ENCODE assay signal across 15 cellular contexts in genomic region chr2:128606837-128607236, GRCh38.
"Had no signal": no experiment of that assay in that cellular context is flagged by ENCODE, and none has a peak within 500 bp of the region (broad histone marks: within the 10 kb centered on the region; RNA-seq: fewer than 3 reads in every experiment).

No MANE protein-coding gene starts in this region.

- H3K36me3 ChIP-seq: brain microvascular endothelial cell, heart left ventricle, left lung, SJSA1 had no signal

- H3K27ac ChIP-seq: brain microvascular endothelial cell, heart left ventricle, left lung, SJSA1 had no signal

- H3K27me3 Mint-ChIP-seq: activated B cell treated with CpG ODN at 0.5 μM for 24 hours; activated CD4-positive, alpha-beta T cell treated with anti-CD3 and anti-CD28 coated beads, Interleukin-2, amount 10 ng/mL, durations not matched to agents 7 days and 5 days; natural killer cell treated with Interleukin-12 subunit alpha and Interleukin-12 subunit beta and Interleukin-15 and Interleukin-18, amount 100 ng/mL, for 72 hours had no signal

- H3K4me3 ChIP-seq: heart left ventricle, left lung, SJSA1 had no signal

- H3K27ac Mint-ChIP-seq: activated B cell treated with CpG ODN at 0.5 μM for 24 hours; activated CD4-positive, alpha-beta T cell treated with anti-CD3 and anti-CD28 coated beads, Interleukin-2, amount 10 ng/mL, durations not matched to agents 7 days and 5 days; activated T-helper 2 cell treated with anti-CD3 and anti-CD28 coated beads, Interferon-gamma antibody, Interleukin-2, Interleukin-4, amounts not matched to agents 10 μg/mL and 5 μg/mL and 100 μg/mL, durations not matched to agents 14 hours and 24 hours and 36 hours; endodermal cell; natural killer cell treated with Interleukin-12 subunit alpha and Interleukin-12 subunit beta and Interleukin-15 and Interleukin-18, amount 100 ng/mL, for 72 hours; stimulated activated effector memory CD8-positive, alpha-beta T cell treated with anti-CD3 and anti-CD28 coated beads, Interleukin-12 subunit alpha, Interleukin-12 subunit beta, amount 100 ng/mL, for 72 hours; T-helper 2 cell treated with Interferon-gamma antibody and Interleukin-4, amounts not matched to agents 5 μg/mL and 100 μg/mL, for 36 hours had no signal

- H3K9me3 Mint-ChIP-seq: activated B cell treated with CpG ODN at 0.5 μM for 24 hours; activated CD4-positive, alpha-beta T cell treated with anti-CD3 and anti-CD28 coated beads, Interleukin-2, amount 10 ng/mL, durations not matched to agents 7 days and 5 days; activated T-helper 2 cell treated with anti-CD3 and anti-CD28 coated beads, Interferon-gamma antibody, Interleukin-2, Interleukin-4, amounts not matched to agents 10 μg/mL and 5 μg/mL and 100 μg/mL, durations not matched to agents 14 hours and 24 hours and 36 hours; endodermal cell; natural killer cell treated with Interleukin-12 subunit alpha and Interleukin-12 subunit beta and Interleukin-15 and Interleukin-18, amount 100 ng/mL, for 72 hours; stimulated activated effector memory CD8-positive, alpha-beta T cell treated with anti-CD3 and anti-CD28 coated beads, Interleukin-12 subunit alpha, Interleukin-12 subunit beta, amount 100 ng/mL, for 72 hours; T-helper 2 cell treated with Interferon-gamma antibody and Interleukin-4, amounts not matched to agents 5 μg/mL and 100 μg/mL, for 36 hours had no signal

- DNase-seq: activated CD4-positive, alpha-beta T cell treated with anti-CD3 and anti-CD28 coated beads, Interleukin-2, amount 10 ng/mL, durations not matched to agents 7 days and 5 days; anterior cingulate cortex; brain microvascular endothelial cell; endodermal cell; mesenchymal stem cell; occipital lobe; SW 1271 had no signal

- H3K4me3 Mint-ChIP-seq: activated B cell treated with CpG ODN at 0.5 μM for 24 hours; activated CD4-positive, alpha-beta T cell treated with anti-CD3 and anti-CD28 coated beads, Interleukin-2, amount 10 ng/mL, durations not matched to agents 7 days and 5 days; endodermal cell; natural killer cell treated with Interleukin-12 subunit alpha and Interleukin-12 subunit beta and Interleukin-15 and Interleukin-18, amount 100 ng/mL, for 72 hours; stimulated activated effector memory CD8-positive, alpha-beta T cell treated with anti-CD3 and anti-CD28 coated beads, Interleukin-12 subunit alpha, Interleukin-12 subunit beta, amount 100 ng/mL, for 72 hours; T-helper 2 cell treated with Interferon-gamma antibody and Interleukin-4, amounts not matched to agents 5 μg/mL and 100 μg/mL, for 36 hours had no signal

- H3K9me3 ChIP-seq: heart left ventricle, left lung, SJSA1 had no signal

- H3K27me3 ChIP-seq: brain microvascular endothelial cell, heart left ventricle, left lung, SJSA1 had no signal

- H3K4me1 ChIP-seq: SJSA1 had no signal

- H3K36me3 Mint-ChIP-seq: natural killer cell treated with Interleukin-12 subunit alpha and Interleukin-12 subunit beta and Interleukin-15 and Interleukin-18, amount 100 ng/mL, for 72 hours; stimulated activated effector memory CD8-positive, alpha-beta T cell treated with anti-CD3 and anti-CD28 coated beads, Interleukin-12 subunit alpha, Interleukin-12 subunit beta, amount 100 ng/mL, for 72 hours had no signal

- ATAC-seq: heart left ventricle; natural killer cell treated with Interleukin-12 subunit alpha and Interleukin-12 subunit beta and Interleukin-15 and Interleukin-18, amount 100 ng/mL, for 72 hours; stimulated activated effector memory CD8-positive, alpha-beta T cell treated with anti-CD3 and anti-CD28 coated beads, Interleukin-12 subunit alpha, Interleukin-12 subunit beta, amount 100 ng/mL, for 72 hours had no signal

- H3K4me1 Mint-ChIP-seq: activated B cell treated with CpG ODN at 0.5 μM for 24 hours; activated CD4-positive, alpha-beta T cell treated with anti-CD3 and anti-CD28 coated beads, Interleukin-2, amount 10 ng/mL, durations not matched to agents 7 days and 5 days; endodermal cell; stimulated activated effector memory CD8-positive, alpha-beta T cell treated with anti-CD3 and anti-CD28 coated beads, Interleukin-12 subunit alpha, Interleukin-12 subunit beta, amount 100 ng/mL, for 72 hours had no signal
